In genomic region chr2:42913280-42913878, GRCh38 we compare ENCODE assay signal across 1 cellular context.
TF ChIP-seq lines count a peak whose summit lies in the region.

No MANE protein-coding gene starts in this region.

TF ChIP-seq in K562, 482 proteins besides CTCF, POLR2A, EP300 and RAD21 (continued from another document and continues in another):
- no peak for TF ChIP-seq ZBTB40 (IDR thresholded peaks at IDR 0.05)
- no peak for TF ChIP-seq ZBTB40 (CRISPR knock-in tag; IDR thresholded peaks at IDR 0.05)
- TF ChIP-seq KAT7 (CRISPR knock-in tag; IDR thresholded peaks at IDR 0.05; ENCODE audit: borderline replicate concordance), result no peak
- no peak for TF ChIP-seq ZNF212 (CRISPR knock-in tag; IDR thresholded peaks at IDR 0.05)
- 0 out of 2 replicates have a peak, but pooled peaks have one; percentile 29 for TF ChIP-seq ATF7 (IDR thresholded peaks at IDR 0.05)
- TF ChIP-seq JUNB (CRISPR knock-in tag; conservative IDR thresholded peaks at IDR 0.05), result no peak
- TF ChIP-seq SP2 (IDR thresholded peaks at IDR 0.05; ENCODE audit: extremely low read depth, low read depth, low read length, poor library complexity, severe bottlenecking), result no peak
- TF ChIP-seq CC2D1A (IDR thresholded peaks at IDR 0.05), result no peak
- no peak for TF ChIP-seq KDM4B (IDR thresholded peaks at IDR 0.05; ENCODE audit: borderline replicate concordance in 2 of 2, low read depth in 1 of 2)
- TF ChIP-seq NRF1 (conservative IDR thresholded peaks at IDR 0.05 in 1 of 2, IDR thresholded peaks at IDR 0.05 in 1 of 2), result no peak
- 0 out of 2 replicates have a peak, but pooled peaks have one; percentile 6 for TF ChIP-seq OTX1 (CRISPR knock-in tag; IDR thresholded peaks at IDR 0.05)
- TF ChIP-seq ZNF324 (CRISPR knock-in tag; IDR thresholded peaks at IDR 0.05), result no peak
- no peak for TF ChIP-seq MGA (IDR thresholded peaks at IDR 0.05)
- no peak for TF ChIP-seq CGGBP1 (CRISPR knock-in tag; IDR thresholded peaks at IDR 0.05)
- TF ChIP-seq REST (CRISPR knock-in tag; IDR thresholded peaks at IDR 0.05; ENCODE audit: low read depth), result no peak
- TF ChIP-seq ZC3H8 (IDR thresholded peaks at IDR 0.05), result no peak
- TF ChIP-seq KDM2B (CRISPR knock-in tag; IDR thresholded peaks at IDR 0.05), result no peak
- TF ChIP-seq MAFG (tag; conservative IDR thresholded peaks at IDR 0.05), result 0 out of 2 replicates have a peak, but pooled peaks have one; percentile 12
- no peak for TF ChIP-seq ARID2 (IDR thresholded peaks at IDR 0.05)
- no peak for TF ChIP-seq ZBTB8A (IDR thresholded peaks at IDR 0.05; ENCODE audit: partially characterized antibody)
- TF ChIP-seq TAL1 (IDR thresholded peaks at IDR 0.05), result peak; percentile 51; the same call in 1 of the 2 replicates
- TF ChIP-seq TAF9B (IDR thresholded peaks at IDR 0.05; ENCODE audit: partially characterized antibody), result no peak
- TF ChIP-seq MTA3 (IDR thresholded peaks at IDR 0.05; ENCODE audit: borderline replicate concordance), result 0 out of 2 replicates have a peak, but pooled peaks have one; percentile 29
- no peak for TF ChIP-seq TBP (optimal IDR thresholded peaks at IDR 0.05; ENCODE audit: low read depth, low read length)
- peak; percentile 95 for TF ChIP-seq MEIS2 (IDR thresholded peaks at IDR 0.05; ENCODE audit: partially characterized antibody)
- no peak for TF ChIP-seq GTF3C2 (IDR thresholded peaks at IDR 0.05; ENCODE audit: borderline replicate concordance, extremely low read depth, insufficient read length)
- TF ChIP-seq SRF (CRISPR knock-in tag; IDR thresholded peaks at IDR 0.05), result no peak
